Comparison of ENCODE assay signal across 8 cellular contexts in genomic region chr4:42656736-42656985, GRCh38. TPM values are rescaled to one million over a fixed set of nuclear protein-coding genes. Genes with fewer than 3 reads are reported as not detected.
DNase-seq lines count a peak whose midpoint lies in the region; ATAC-seq and TF ChIP-seq lines count a peak whose summit lies in the region.

No MANE protein-coding gene starts in this region.

- H3K9me2 ChIP-seq in hepatocyte (replicated peaks; ENCODE audit: insufficient read depth): no peaks in the 10 kb centered on the region

- H3K79me2 ChIP-seq in hepatocyte: peaks cover 17% of the 10 kb centered on the region

- H3K27me3 ChIP-seq in HAP-1 (ENCODE audit: low read depth) (no peaks in the 10 kb centered on the region), WERI-Rb-1 (ENCODE audit: insufficient read depth, low read depth, severe bottlenecking) (no peaks in the 10 kb centered on the region), hepatocyte (no peaks in the 10 kb centered on the region)

- no peak for ATAC-seq in HG03025 (IDR thresholded peaks at IDR 0.05; ENCODE audit: low FRiP score, unreplicated experiment)
- ATAC-seq in HG03521 (IDR thresholded peaks at IDR 0.05; ENCODE audit: unreplicated experiment): no peak

- H3K27ac ChIP-seq in WERI-Rb-1 (peak overlapping the region; percentile 98), hepatocyte (peak overlapping the region; percentile 75), skin epidermis (peak overlapping the region in 19 of 21 experiments; percentile 36 to 98 (median 84))

- H2AFZ ChIP-seq in hepatocyte: peak overlapping the region; percentile 84

- under 1% methylated on average over 31 of the region's 31 CpGs for WGBS in hepatocyte (ENCODE audit: low lambda C conversion rate, missing lambda C conversion rate)

- DNase-seq in HAP-1 (ENCODE audit: low spot score in 2 of 2) (no peak), WERI-Rb-1 (no peak), hepatocyte (ENCODE audit: low spot score) (no peak), NCI-H1694 (lab: John Stamatoyannopoulos, UW) (no peak), Ammon's horn (ENCODE audit: low spot score) (no peak)

- H3K9me3 ChIP-seq in HAP-1: no peaks in the 10 kb centered on the region
- H3K9me3 ChIP-seq in WERI-Rb-1 (ENCODE audit: severe bottlenecking): no peaks in the 10 kb centered on the region
- H3K9me3 ChIP-seq in hepatocyte (ENCODE audit: low read depth): no peaks in the 10 kb centered on the region

- H3K4me1 ChIP-seq in HAP-1: peaks cover 19% of the 10 kb centered on the region
- peaks cover 14% of the 10 kb centered on the region for H3K4me1 ChIP-seq in hepatocyte (ENCODE audit: insufficient read depth)

- H3K36me3 ChIP-seq in HAP-1 (replicated peaks) (no peaks in the 10 kb centered on the region), WERI-Rb-1 (peaks cover 3% of the 10 kb centered on the region; the same call in 1 of the 2 replicates), hepatocyte (replicated peaks; ENCODE audit: insufficient read depth, low read depth) (no peaks in the 10 kb centered on the region)

- TF ChIP-seq CTCF in WERI-Rb-1 (IDR thresholded peaks at IDR 0.05; ENCODE audit: low read depth, low read length) (no peak), hepatocyte (IDR thresholded peaks at IDR 0.05; ENCODE audit: poor library complexity) (no peak)

- no peaks in the 10 kb centered on the region for H4K20me1 ChIP-seq in hepatocyte (ENCODE audit: insufficient read depth, poor library complexity, severe bottlenecking)

- peak overlapping the region; percentile 78 for H3K4me3 ChIP-seq in HAP-1
- H3K4me3 ChIP-seq in WERI-Rb-1 (ENCODE audit: low read depth, low read length): peak overlapping the region; percentile 66
- peak overlapping the region; percentile 92 for H3K4me3 ChIP-seq in hepatocyte
- peak overlapping the region; percentile 75 to 87 (median 82) for H3K4me3 ChIP-seq in skin epidermis

- peak overlapping the region; percentile 78 for H3K4me2 ChIP-seq in hepatocyte

- in situ Hi-C loops in HAP-1 (cut with MboI; ENCODE audit: low sequenced_read_pairs): no loop called here

RNA-seq across cellular contexts. Expression of gene ATP8A1, which starts 0.2 kb away (rescaled TPM):
- total RNA-seq in hepatocyte: 42.1 and 52.3 TPM in 2 replicates
- polyA plus RNA-seq in hepatocyte: 3.3 and 4.4 TPM in 2 replicates
